ENCODE assay signal across 20 cellular contexts in genomic region chr16:67403976-67404555, GRCh38. TPM values are rescaled to one million over a fixed set of nuclear protein-coding genes. Genes with fewer than 3 reads are reported as not detected.
A peak's percentile ranks its signal among the peaks of the same experiment; 100 is the strongest.
DNase-seq lines count a peak whose midpoint lies in the region; FAIRE-seq and TF ChIP-seq lines count a peak whose summit lies in the region.
"Had no signal": no experiment of that assay in that cellular context is flagged by ENCODE, and none has a peak within 500 bp of the region (broad histone marks: within the 10 kb centered on the region; RNA-seq: fewer than 3 reads in every experiment).

No MANE protein-coding gene starts in this region.

- H3K4me3 ChIP-seq in suprapubic skin, result no peak overlapping the region
- H3K4me3 ChIP-seq in small intestine (ENCODE audit: low read depth in 1 of 2, low read length in 2 of 2), result no peak overlapping the region
- H3K4me3 ChIP-seq: dorsolateral prefrontal cortex had no signal

- no peak for FAIRE-seq in small intestine (lab: Jason Lieb, UNC)
- FAIRE-seq: islet of Langerhans had no signal

- peak overlapping the region; percentile 93 for H3K27ac ChIP-seq in suprapubic skin
- H3K27ac ChIP-seq in small intestine (ENCODE audit: low read depth in 1 of 2, low read length in 1 of 2), result peak overlapping the region in 1 of 2 donors; percentile 72
- H3K27ac ChIP-seq: brain microvascular endothelial cell, KMS-11, WERI-Rb-1 had no signal

- no peak for TF ChIP-seq RAD21 in Ishikawa (IDR thresholded peaks at IDR 0.05; ENCODE audit: low read depth)

- H3K27me3 Mint-ChIP-seq in activated CD4-positive, alpha-beta memory T cell treated with anti-CD3 and anti-CD28 coated beads for 36 hours, result peaks cover 7% of the 10 kb centered on the region

- H3K36me3 Mint-ChIP-seq in activated CD4-positive, alpha-beta memory T cell treated with anti-CD3 and anti-CD28 coated beads for 36 hours, result no peaks in the 10 kb centered on the region
- H3K36me3 Mint-ChIP-seq: activated naive CD8-positive, alpha-beta T cell treated with anti-CD3 and anti-CD28 coated beads, Interleukin-2, amount 10 ng/mL, durations not matched to agents 7 days and 5 days had no signal

- H3K27ac Mint-ChIP-seq in activated CD4-positive, alpha-beta memory T cell treated with anti-CD3 and anti-CD28 coated beads for 36 hours, result no peak overlapping the region
- H3K27ac Mint-ChIP-seq: activated CD8-positive, alpha-beta T cell treated with anti-CD3 and anti-CD28 coated beads for 36 hours; activated naive CD8-positive, alpha-beta T cell treated with anti-CD3 and anti-CD28 coated beads, Interleukin-2, amount 10 ng/mL, durations not matched to agents 7 days and 5 days had no signal

- no peaks in the 10 kb centered on the region for H3K9me3 ChIP-seq in suprapubic skin
- no peaks in the 10 kb centered on the region for H3K9me3 ChIP-seq in small intestine (ENCODE audit: control insufficient read depth, low read depth)

- no peak for TF ChIP-seq EP300 in Ishikawa (IDR thresholded peaks at IDR 0.05; ENCODE audit: borderline replicate concordance)
- no peak for TF ChIP-seq EP300 in suprapubic skin (IDR thresholded peaks at IDR 0.05)

- 63% methylated on average over 9 of the region's 12 CpGs for WGBS in suprapubic skin
- 80 to 81% (median 80%) methylated on average over 12 of the region's 12 CpGs for WGBS in small intestine, 3 donors

- H3K4me1 Mint-ChIP-seq in activated CD4-positive, alpha-beta memory T cell treated with anti-CD3 and anti-CD28 coated beads for 36 hours (ENCODE audit: low read depth), result no peaks in the 10 kb centered on the region

- H3K4me3 Mint-ChIP-seq in activated CD4-positive, alpha-beta memory T cell treated with anti-CD3 and anti-CD28 coated beads for 36 hours, result no peak overlapping the region
- H3K4me3 Mint-ChIP-seq: activated CD8-positive, alpha-beta T cell treated with anti-CD3 and anti-CD28 coated beads for 36 hours; activated naive CD8-positive, alpha-beta T cell treated with anti-CD3 and anti-CD28 coated beads, Interleukin-2, amount 10 ng/mL, durations not matched to agents 7 days and 5 days had no signal

- CTCF ChIA-PET in activated CD4-positive, alpha-beta memory T cell treated with anti-CD3 and anti-CD28 coated beads for 36 hours (lab: Charles Lee), result no interaction called here

- POLR2A ChIA-PET in activated CD4-positive, alpha-beta memory T cell treated with anti-CD3 and anti-CD28 coated beads for 36 hours (lab: Charles Lee), result no interaction called here

- DNase-seq in dermis blood vessel endothelial cell (peak; percentile 52), lung microvascular endothelial cell (ENCODE audit: low read depth in 2 of 2) (peak; percentile 62 to 64), suprapubic skin (ENCODE audit: low spot score in 2 of 2) (no peak), Kasumi-1 (lab: John Stamatoyannopoulos, UW) (no peak), small intestine (no peak), kidney glomerular epithelial cell (lab: John Stamatoyannopoulos, UW) (no peak)
- no peak for DNase-seq in activated CD4-positive, alpha-beta memory T cell treated with anti-CD3 and anti-CD28 coated beads for 36 hours
- DNase-seq: activated CD8-positive, alpha-beta T cell treated with anti-CD3 and anti-CD28 coated beads for 36 hours; activated naive CD8-positive, alpha-beta T cell treated with anti-CD3 and anti-CD28 coated beads, Interleukin-2, amount 10 ng/mL, durations not matched to agents 7 days and 5 days; brain microvascular endothelial cell; DMS 273 treated with DMSO at 0.1 percent for 48 hours; dorsolateral prefrontal cortex; head of caudate nucleus; NCI-H1417 treated with DMSO at 0.1 percent for 48 hours; stimulated activated CD4-positive, alpha-beta T cell treated with anti-CD3 and anti-CD28 coated beads, Interleukin-2, amount 100 ng/mL, for 48 hours; WERI-Rb-1 had no signal

- no peak for TF ChIP-seq CTCF in suprapubic skin (IDR thresholded peaks at IDR 0.05)

- H3K9me3 Mint-ChIP-seq in activated CD4-positive, alpha-beta memory T cell treated with anti-CD3 and anti-CD28 coated beads for 36 hours, result no peaks in the 10 kb centered on the region
- H3K9me3 Mint-ChIP-seq: activated CD8-positive, alpha-beta T cell treated with anti-CD3 and anti-CD28 coated beads for 36 hours; activated naive CD8-positive, alpha-beta T cell treated with anti-CD3 and anti-CD28 coated beads, Interleukin-2, amount 10 ng/mL, durations not matched to agents 7 days and 5 days had no signal

- H3K36me3 ChIP-seq in suprapubic skin (no peaks in the 10 kb centered on the region), small intestine (ENCODE audit: control insufficient read depth in 2 of 2, insufficient read depth in 2 of 2, low read length in 2 of 2) (no peaks in the 10 kb centered on the region)
- H3K36me3 ChIP-seq: brain microvascular endothelial cell, WERI-Rb-1 had no signal

- H3K27me3 ChIP-seq in suprapubic skin (no peaks in the 10 kb centered on the region), small intestine (ENCODE audit: control insufficient read depth in 2 of 2, insufficient read depth in 2 of 2, low read length in 2 of 2) (no peaks in the 10 kb centered on the region)
- H3K27me3 ChIP-seq: brain microvascular endothelial cell, dorsolateral prefrontal cortex had no signal

- TF ChIP-seq POLR2A in suprapubic skin (IDR thresholded peaks at IDR 0.05), result no peak

- H3K4me1 ChIP-seq in suprapubic skin, result peaks cover 69% of the 10 kb centered on the region
- H3K4me1 ChIP-seq in small intestine (ENCODE audit: control insufficient read depth in 2 of 2, insufficient read depth in 1 of 2, low read depth in 1 of 2, low read length in 1 of 2), result peaks cover 0 to 3% of the 10 kb centered on the region in 2 donors

- intact Hi-C loops in activated CD4-positive, alpha-beta memory T cell treated with anti-CD3 and anti-CD28 coated beads for 36 hours (cut with micrococcal nuclease), result no loop called here

TF ChIP-seq in Ishikawa, 13 proteins besides CTCF, POLR2A, EP300 and RAD21:
- TF ChIP-seq YY1 (IDR thresholded peaks at IDR 0.05; ENCODE audit: low read depth), result no peak
- no peak for TF ChIP-seq TAF1 (IDR thresholded peaks at IDR 0.05; ENCODE audit: low read depth)
- TF ChIP-seq MAX (IDR thresholded peaks at IDR 0.05), result peak; percentile 35; the same call in 1 of the 2 replicates

RNA-seq across cellular contexts. Expression of gene TPPP3, which starts 10.8 kb away (rescaled TPM):
- 0.19 TPM in 1 of 2 replicates, not detected in the other for total RNA-seq in dermis blood vessel endothelial cell
- total RNA-seq in lung microvascular endothelial cell, result 0.22 TPM in 1 of 2 replicates, not detected in the other
- 100 to 1,000 TPM in 3 of 4 donors, 10 to 100 TPM in 1; 47.6 to 182 (median 121) TPM for total RNA-seq in suprapubic skin
- total RNA-seq in activated CD4-positive, alpha-beta memory T cell treated with anti-CD3 and anti-CD28 coated beads for 36 hours, result not detected
- polyA plus RNA-seq in small intestine, result 10 to 100 TPM; 10.3 to 34.8 (median 19.9) TPM
- total RNA-seq: activated CD8-positive, alpha-beta T cell treated with anti-CD3 and anti-CD28 coated beads for 36 hours; activated naive CD8-positive, alpha-beta T cell treated with anti-CD3 and anti-CD28 coated beads, Interleukin-2, amount 10 ng/mL, durations not matched to agents 7 days and 5 days; H4 had no signal

RNA-seq across cellular contexts. Expression of gene ZDHHC1, which starts 12.2 kb away (rescaled TPM):
- 3.7 and 6.3 TPM in 2 replicates for total RNA-seq in dermis blood vessel endothelial cell
- 2.6 and 3.5 TPM in 2 replicates for total RNA-seq in lung microvascular endothelial cell
- total RNA-seq in suprapubic skin, result 10 to 100 TPM; 14.0 to 31.0 (median 23.8) TPM
- total RNA-seq in activated CD4-positive, alpha-beta memory T cell treated with anti-CD3 and anti-CD28 coated beads for 36 hours, result under 1 TPM; 0.57 to 0.68 TPM
- 1 to 10 TPM in 2 of 3 donors, not detected in 1; 1.9 to 5.3 TPM for polyA plus RNA-seq in small intestine

RNA-seq across cellular contexts. Expression of gene HSD11B2, which starts 26.9 kb away (rescaled TPM):
- total RNA-seq in dermis blood vessel endothelial cell (0.23 TPM in 1 of 2 replicates, not detected in the other), lung microvascular endothelial cell (not detected in 2 replicates), suprapubic skin (100 to 1,000 TPM in 1 of 4 donors, 10 to 100 TPM in 3; 45.6 to 164 (median 69.1) TPM)
- 1 to 10 TPM in 1 of 2 experiments, under 1 TPM in 1; 0.71 to 1.3 TPM for total RNA-seq in activated CD4-positive, alpha-beta memory T cell treated with anti-CD3 and anti-CD28 coated beads for 36 hours
- polyA plus RNA-seq in small intestine, result 100 to 1,000 TPM in 2 of 3 donors, 10 to 100 TPM in 1; 93.7 to 166 (median 129) TPM
- total RNA-seq: activated naive CD8-positive, alpha-beta T cell treated with anti-CD3 and anti-CD28 coated beads, Interleukin-2, amount 10 ng/mL, durations not matched to agents 7 days and 5 days had no signal

Comparison
In these comparisons a context has a peak if more than half of its experiments do, and no peak if none do; other contexts are left out.
1. DNase-seq: peak in dermis blood vessel endothelial cell (single experiment) and lung microvascular endothelial cell (2 of 2); none in suprapubic skin (0 of 2), activated CD4-positive, alpha-beta memory T cell treated with anti-CD3 and anti-CD28 coated beads for 36 hours (single experiment), Kasumi-1 (0 of 2), small intestine (single experiment) and kidney glomerular epithelial cell (single experiment).
2. RNA of gene TPPP3, which starts 10.8 kb away (total RNA-seq): 47.6 to 182 TPM in suprapubic skin; not detected in activated CD4-positive, alpha-beta memory T cell treated with anti-CD3 and anti-CD28 coated beads for 36 hours, 0.19 TPM in dermis blood vessel endothelial cell and 0.22 TPM in lung microvascular endothelial cell; every median in the first group is over 10 times any median in the second.
3. RNA of gene HSD11B2, which starts 26.9 kb away (total RNA-seq): 45.6 to 164 TPM in suprapubic skin; 0.71 to 1.3 TPM in activated CD4-positive, alpha-beta memory T cell treated with anti-CD3 and anti-CD28 coated beads for 36 hours, not detected in lung microvascular endothelial cell and 0.23 TPM in dermis blood vessel endothelial cell; every median in the first group is over 10 times any median in the second.